11 cellular contexts compared by ENCODE assay signal in genomic region chr1:173603056-173603591, GRCh38. TPM values are rescaled to one million over a fixed set of nuclear protein-coding genes. Genes with fewer than 3 reads are reported as not detected.
DNase-seq lines count a peak whose midpoint lies in the region; ATAC-seq, FAIRE-seq and TF ChIP-seq lines count a peak whose summit lies in the region.
"Had no signal": no experiment of that assay in that cellular context is flagged by ENCODE, and none has a peak within 500 bp of the region (broad histone marks: within the 10 kb centered on the region; RNA-seq: fewer than 3 reads in every experiment).

SLC9C2 (minus strand) TSS chr1:173603072; CDS start chr1:173601776, 1,296 bp downstream.

- H3K4me3 ChIP-seq in HL-60 (replicated peaks; ENCODE audit: insufficient read depth, low read length), result no peak within 1 kb of the TSS
- no peak within 1 kb of the TSS for H3K4me3 ChIP-seq in GM12878
- H3K4me3 ChIP-seq in skeletal muscle cell (ENCODE audit: low read depth, low read length), result peak within 1 kb of the TSS; percentile 3

- DNase-seq in HL-60 (ENCODE audit: low read depth in 1 of 2, low spot score in 1 of 2) (peak; percentile 26 to 43), GM12878 (ENCODE audit: low read depth, low spot score) (no peak), iPS-NIHi11 (ENCODE audit: low spot score) (peak; percentile 7), skeletal muscle cell (ENCODE audit: low read depth) (peak; percentile 4), SHP77 (lab: John Stamatoyannopoulos, UW) (no peak), RKO (ENCODE audit: low spot score) (no peak)
- DNase-seq: activated naive CD4-positive, alpha-beta T cell treated with Interleukin-2 at 50 U/mL for 16 hours; DMS153; NCI-H2081 had no signal

- H2AFZ ChIP-seq in GM12878 (ENCODE audit: control insufficient read depth, low read depth, low read length), result no peak within 1 kb of the TSS

- no peak for TF ChIP-seq RAD21 in GM12878 (IDR thresholded peaks at IDR 0.05; ENCODE audit: insufficient read depth, low read depth, low read length)

- WGBS in GM12878 (ENCODE audit: insufficient coverage, insufficient replicate concordance, low lambda C conversion rate, missing lambda C conversion rate), result 52% methylated on average over 5 of the region's 5 CpGs

- intact Hi-C loops in GM12878 (cut with micrococcal nuclease; ENCODE audit: unreplicated experiment), result no loop called here

- FAIRE-seq in GM12878 (lab: Jason Lieb, UNC), result peak; percentile 54

- no peaks in the 10 kb centered on the region for H3K79me2 ChIP-seq in GM12878 (ENCODE audit: control insufficient read depth, insufficient read depth, low read length)

- BruUV-seq in GM12878 (replicated peaks; lab: Mats Ljungman, UMichigan), result no TSS peak

- RAD21 ChIA-PET in GM12878 (lab: Charles Lee; ENCODE audit: unreplicated experiment), result no interaction called here

- SMC1A ChIA-PET in GM12878 (lab: Charles Lee; ENCODE audit: uncharacterized antibody, unreplicated experiment), result interaction anchor here (1.3 kb wide), 1 partner anchor 9 kb away, joined by 3 read pairs; no protein-coding TSS in a partner anchor

- ATAC-seq in GM12878 (no peak), GM21447 (IDR thresholded peaks at IDR 0.05; ENCODE audit: unreplicated experiment) (no peak), HG03565 (IDR thresholded peaks at IDR 0.05; ENCODE audit: unreplicated experiment) (no peak)

- H4K20me1 ChIP-seq in GM12878 (ENCODE audit: control insufficient read depth, insufficient read depth), result no peaks in the 10 kb centered on the region

- no peak for TF ChIP-seq POLR2A in GM12878 (IDR thresholded peaks at IDR 0.05; ENCODE audit: low read depth, low read length)

- no peak for TF ChIP-seq EP300 in GM12878 (IDR thresholded peaks at IDR 0.05; ENCODE audit: borderline replicate concordance in 1 of 2, control insufficient read depth in 1 of 2, low read depth in 2 of 2, low read length in 2 of 2)

- H3K27ac ChIP-seq in HL-60 (replicated peaks) (no peak within 1 kb of the TSS), GM12878 (ENCODE audit: control insufficient read depth, insufficient read depth) (no peak within 1 kb of the TSS)

- POLR2A ChIA-PET in GM12878 (lab: Charles Lee), result interaction anchor here (0.6 kb wide), 1 partner anchor 618 kb away, joined by 3 read pairs; no protein-coding TSS in a partner anchor

- H3K9me3 ChIP-seq in GM12878 (replicated peaks; ENCODE audit: control insufficient read depth, insufficient read depth, low read length), result no peaks in the 10 kb centered on the region; the same call in 2 of the 3 replicates

- no peak within 1 kb of the TSS for H3K9ac ChIP-seq in GM12878 (ENCODE audit: control insufficient read depth, insufficient read depth, low read length)

- CTCF ChIA-PET in GM12878 (lab: Yijun Ruan, JAX), result interaction anchor here (0.6 kb wide), 1 partner anchor 62 kb away, joined by 4 read pairs; no protein-coding TSS in a partner anchor

- peaks cover 7% of the 10 kb centered on the region; the same call in 1 of the 2 replicates for H3K4me1 ChIP-seq in GM12878 (ENCODE audit: control insufficient read depth, insufficient read depth, low read length)

- in situ Hi-C loops in GM12878 (cut with MboI), result no loop called here

- H3K27me3 ChIP-seq in HL-60 (ENCODE audit: insufficient read depth, poor library complexity, severe bottlenecking) (no peaks in the 10 kb centered on the region), GM12878 (replicated peaks in 1 of 2; ENCODE audit: control insufficient read depth in 2 of 2, insufficient read depth in 2 of 2, low read length in 1 of 2) (no peaks in the 10 kb centered on the region)

- peak within 1 kb of the TSS; percentile 54; the same call in 1 of the 2 replicates for H3K4me2 ChIP-seq in GM12878 (ENCODE audit: control insufficient read depth, insufficient read depth)

- no peaks in the 10 kb centered on the region for H3K36me3 ChIP-seq in GM12878 (ENCODE audit: control insufficient read depth in 2 of 2, insufficient read depth in 2 of 2, low read length in 1 of 2)

- TF ChIP-seq CTCF in HL-60 (IDR thresholded peaks at IDR 0.05; ENCODE audit: insufficient read depth, low read length) (no peak), GM12878 (IDR thresholded peaks at IDR 0.05 in 2 of 3, conservative IDR thresholded peaks at IDR 0.05 in 1 of 3; ENCODE audit: control insufficient read depth in 2 of 3, extremely low read depth in 1 of 3, insufficient read depth in 1 of 3, low read depth in 3 of 3, low read length in 3 of 3) (no peak)

TF ChIP-seq in GM12878, 131 proteins besides CTCF, POLR2A, EP300 and RAD21 (continues in another document):
- TF ChIP-seq RBBP5 (conservative IDR thresholded peaks at IDR 0.05) (no peak), TCF7 (IDR thresholded peaks at IDR 0.05; ENCODE audit: borderline replicate concordance) (no peak), SREBF2 (IDR thresholded peaks at IDR 0.05; ENCODE audit: low read length) (no peak), PAX8 (IDR thresholded peaks at IDR 0.05) (no peak), IRF4 (IDR thresholded peaks at IDR 0.05; ENCODE audit: low read depth, low read length) (no peak), ZNF384 (IDR thresholded peaks at IDR 0.05; ENCODE audit: borderline replicate concordance, low read depth, low read length) (no peak), IRF3 (IDR thresholded peaks at IDR 0.05) (no peak), E2F4 (IDR thresholded peaks at IDR 0.05; ENCODE audit: low read depth, low read length) (no peak), REST (IDR thresholded peaks at IDR 0.05; ENCODE audit: low read depth, low read length) (no peak)

RNA-seq across cellular contexts. Expression of gene SLC9C2, which starts in this region (rescaled TPM):
- total RNA-seq in GM12878 (2013; cell fraction: nucleolus; rRNA removed), result 0.83 TPM in 1 of 2 replicates, not detected in the other
- total RNA-seq in GM12878 (2014; rRNA removed), result not detected in 2 replicates
- not detected in 2 replicates for total RNA-seq in GM12878 (2014; rRNA removed; fragmentation: Illumina TruSeq; extraction: Trizol)
- not detected in 2 replicates for total RNA-seq in GM12878 (2021)
- polyA plus RNA-seq in GM12878 (2011; ENCODE audit: low read depth), result not detected
- polyA plus RNA-seq in GM12878 (2011; rRNA removed), result not detected in 2 replicates
- not detected in 2 replicates for polyA plus RNA-seq in GM12878 (2011; cell fraction: cytosol; rRNA removed)
- polyA plus RNA-seq in GM12878 (2011; cell fraction: nucleus; rRNA removed), result not detected in 2 replicates
- polyA plus RNA-seq in GM12878 (2012), result not detected in 2 replicates
- not detected in 2 replicates for polyA plus RNA-seq in GM12878 (2014; fragmentation: Illumina TruSeq; extraction: Trizol)
- polyA plus RNA-seq in GM12878 (2014; fragmentation: Nextera tagmentation; extraction: Ambion mirVana), result not detected
- polyA plus RNA-seq in GM12878 (2014; rRNA removed), result not detected in 2 replicates
- polyA plus RNA-seq in GM12878 (2016; fragmentation: Nextera tagmentation; extraction: Ambion mirVana), result not detected
- not detected in 2 replicates for polyA minus RNA-seq in GM12878 (2011; rRNA and poly(A)+ RNA removed)
- polyA minus RNA-seq in GM12878 (2011; cell fraction: cytosol; rRNA and poly(A)+ RNA removed), result not detected in 2 replicates
- polyA minus RNA-seq in GM12878 (2011; cell fraction: nucleus; rRNA and poly(A)+ RNA removed), result not detected in 2 replicates

Comparison
In these comparisons a context has a peak if more than half of its experiments do, and no peak if none do; other contexts are left out.
1. DNase-seq: peak in HL-60 (2 of 2), iPS-NIHi11 (single experiment) and skeletal muscle cell (single experiment); none in GM12878 (single experiment), SHP77 (0 of 2) and RKO (single experiment).